Comparison of ENCODE assay signal across 19 cellular contexts in the genomic region with DNA sequence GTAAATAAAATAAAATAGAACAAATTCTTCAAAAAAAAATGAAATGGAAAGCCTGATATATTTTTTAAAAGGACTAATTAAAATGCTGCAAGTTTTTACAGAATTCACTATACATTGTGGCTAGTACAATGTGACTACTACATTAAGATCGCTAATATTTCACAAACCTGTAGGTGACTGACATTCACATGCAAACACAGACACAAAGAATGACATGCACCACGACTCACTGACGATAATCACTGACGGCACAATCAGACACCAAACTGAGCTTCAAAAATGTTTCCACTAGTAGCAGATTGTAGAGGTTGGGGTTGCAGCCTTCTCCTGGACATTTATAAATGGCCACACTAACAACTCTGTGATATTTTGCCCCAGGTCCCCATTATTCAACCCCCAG.
"Had no signal": no experiment of that assay in that cellular context is flagged by ENCODE, and none has a peak within 500 bp of the region (broad histone marks: within the 10 kb centered on the region; RNA-seq: fewer than 3 reads in every experiment).

No MANE protein-coding gene starts in this region.

- H3K36me3 ChIP-seq: lower lobe of right lung, neutrophil, pancreas, right lobe of liver, stomach, tibial artery had no signal

- H3K9me3 ChIP-seq: lower lobe of right lung, neutrophil, pancreas, right lobe of liver, stomach, testis, tibial artery had no signal

- H3K27me3 Mint-ChIP-seq: type B pancreatic cell had no signal

- H3K9me3 Mint-ChIP-seq: nephron had no signal

- H3K4me3 ChIP-seq: lower lobe of right lung, pancreas, right lobe of liver, smooth muscle cell, stomach, testis, tibial artery had no signal

- H3K4me2 ChIP-seq: smooth muscle cell had no signal

- DNase-seq: cortex of kidney; effector CD4-positive, alpha-beta T cell; left ventricle myocardium superior; lower lobe of right lung; pancreas; retina; right lobe of liver; stimulated activated CD4-positive, alpha-beta T cell treated with anti-CD3 and anti-CD28 coated beads, Interleukin-12 subunit alpha, Interleukin-12 subunit beta, amount 100 ng/mL, for 4 hours; stimulated activated CD4-positive, alpha-beta T cell treated with anti-CD3 and anti-CD28 coated beads, Interleukin-1b, Interleukin-23, amount 100 ng/mL, for 48 hours; stimulated activated CD4-positive, alpha-beta T cell treated with anti-CD3 and anti-CD28 coated beads, Interleukin-4, amount 100 ng/mL, for 1 hour; stimulated activated CD8-positive, alpha-beta memory T cell treated with anti-CD3 and anti-CD28 coated beads, Interleukin-4, amount 100 ng/mL, for 48 hours; stimulated activated naive CD4-positive, alpha-beta T cell treated with Interleukin-2 at 50 U/mL for 16 hours; stomach; testis; tibial artery had no signal

- H3K4me1 Mint-ChIP-seq: nephron had no signal

- H3K27ac ChIP-seq: lower lobe of right lung, neutrophil, pancreas, right lobe of liver, stomach, testis, tibial artery had no signal

- H3K27me3 ChIP-seq: neutrophil, pancreas, right lobe of liver, stomach, testis, tibial artery had no signal

- ATAC-seq: left ventricle myocardium superior, lower lobe of right lung, pancreas, right lobe of liver had no signal

- H3K4me1 ChIP-seq: lower lobe of right lung, pancreas, right lobe of liver, stomach, testis, tibial artery had no signal

- H3K4me3 Mint-ChIP-seq: nephron, type B pancreatic cell had no signal

- H3K27ac Mint-ChIP-seq: type B pancreatic cell had no signal
